In genomic region chr11:78168539-78169477, GRCh38 we compare ENCODE assay signal across 9 cellular contexts. TPM values are rescaled to one million over a fixed set of nuclear protein-coding genes. Genes with fewer than 3 reads are reported as not detected.
DNase-seq lines count a peak whose midpoint lies in the region; ATAC-seq and TF ChIP-seq lines count a peak whose summit lies in the region.
"Had no signal": no experiment of that assay in that cellular context is flagged by ENCODE, and none has a peak within 500 bp of the region (broad histone marks: within the 10 kb centered on the region; RNA-seq: fewer than 3 reads in every experiment).

No MANE protein-coding gene starts in this region.

- H3K36me3 ChIP-seq in WERI-Rb-1, result no peaks in the 10 kb centered on the region; the same call in 1 of the 2 replicates

- H3K27me3 Mint-ChIP-seq in glutamatergic neuron (ENCODE audit: unreplicated experiment) (peaks cover 8% of the 10 kb centered on the region), neural crest cell (ENCODE audit: low read depth) (no peaks in the 10 kb centered on the region)

- no peak overlapping the region for H3K27ac Mint-ChIP-seq in glutamatergic neuron (ENCODE audit: unreplicated experiment)
- H3K27ac Mint-ChIP-seq in neural crest cell (ENCODE audit: unreplicated experiment), result peak overlapping the region; percentile 82

- H3K4me1 Mint-ChIP-seq in glutamatergic neuron (ENCODE audit: low read depth, unreplicated experiment), result peaks cover 7% of the 10 kb centered on the region
- H3K4me1 Mint-ChIP-seq in neural crest cell, result no peaks in the 10 kb centered on the region

- H3K9me3 ChIP-seq in WERI-Rb-1 (ENCODE audit: severe bottlenecking), result peaks cover 3% of the 10 kb centered on the region

- H3K27ac ChIP-seq in WERI-Rb-1, result 0 out of 2 replicates have a peak overlapping the region, but pooled peaks have one; percentile 6

- H3K4me3 Mint-ChIP-seq in glutamatergic neuron (ENCODE audit: unreplicated experiment), result no peak overlapping the region
- no peak overlapping the region for H3K4me3 Mint-ChIP-seq in neural crest cell

- H3K27me3 ChIP-seq in WERI-Rb-1 (ENCODE audit: insufficient read depth, low read depth, severe bottlenecking), result no peaks in the 10 kb centered on the region

- TF ChIP-seq CTCF in WERI-Rb-1 (IDR thresholded peaks at IDR 0.05; ENCODE audit: low read depth, low read length) (no peak), glutamatergic neuron (IDR thresholded peaks at IDR 0.05; ENCODE audit: partially characterized antibody, unreplicated experiment) (no peak), neural crest cell (conservative IDR thresholded peaks at IDR 0.05) (no peak)

- no peak overlapping the region for H3K4me3 ChIP-seq in WERI-Rb-1 (ENCODE audit: low read depth, low read length)

- DNase-seq in A172 (ENCODE audit: low spot score) (peak; percentile 31), WERI-Rb-1 (no peak), glutamatergic neuron (peak; percentile 52), neural crest cell (ENCODE audit: low read depth, low spot score) (no peak), C1 segment of cervical spinal cord (lab: John Stamatoyannopoulos, UW) (no peak), occipital lobe (lab: John Stamatoyannopoulos, UW) (no peak), kidney tubule cell (ENCODE audit: low spot score) (no peak)
- DNase-seq: NCI-H526 had no signal

- H3K36me3 Mint-ChIP-seq in glutamatergic neuron (ENCODE audit: unreplicated experiment) (peaks cover 10% of the 10 kb centered on the region), neural crest cell (ENCODE audit: low read depth) (peaks cover 11% of the 10 kb centered on the region)

- no peak for ATAC-seq in HG03280 (IDR thresholded peaks at IDR 0.05; ENCODE audit: unreplicated experiment)

- peaks cover 4% of the 10 kb centered on the region for H3K9me3 Mint-ChIP-seq in glutamatergic neuron (ENCODE audit: unreplicated experiment)
- H3K9me3 Mint-ChIP-seq in neural crest cell, result no peaks in the 10 kb centered on the region

RNA-seq across cellular contexts. Expression of gene KCTD21, which starts 19.6 kb away (rescaled TPM):
- total RNA-seq in A172 (2014; rRNA removed; shearing (Covaris generic)), result 4.8 and 5.2 TPM in 2 replicates
- total RNA-seq in glutamatergic neuron (ENCODE audit: unreplicated experiment) (9.7 TPM), neural crest cell (6.4 and 8.4 TPM in 2 replicates), occipital lobe (6.4 TPM)

RNA-seq across cellular contexts. Expression of gene USP35, which starts 19.9 kb away (rescaled TPM):
- total RNA-seq in A172 (2014; rRNA removed; shearing (Covaris generic)), result 4.6 and 5.8 TPM in 2 replicates
- total RNA-seq in glutamatergic neuron (ENCODE audit: unreplicated experiment), result 34.2 TPM
- total RNA-seq in neural crest cell, result 9.3 and 11.1 TPM in 2 replicates
- 10.8 TPM for total RNA-seq in occipital lobe

RNA-seq across cellular contexts. Expression of gene ALG8, which starts 29.4 kb away (rescaled TPM):
- total RNA-seq in A172 (2014; rRNA removed; shearing (Covaris generic)), result 82.7 and 164 TPM in 2 replicates
- total RNA-seq in glutamatergic neuron (ENCODE audit: unreplicated experiment) (30.3 TPM), neural crest cell (79.7 and 86.7 TPM in 2 replicates), occipital lobe (55.2 TPM)

Comparison
In these comparisons a context has a peak if more than half of its experiments do, and no peak if none do; other contexts are left out.
1. DNase-seq: peak in A172 (single experiment) and glutamatergic neuron (single experiment); none in WERI-Rb-1 (single experiment), neural crest cell (single experiment), C1 segment of cervical spinal cord (0 of 14), occipital lobe (single experiment) and kidney tubule cell (single experiment).